In genomic region chr20:51529758-51530157, GRCh38 we compare ENCODE assay signal across 10 cellular contexts. TPM values are rescaled to one million over a fixed set of nuclear protein-coding genes. Genes with fewer than 3 reads are reported as not detected.
DNase-seq lines count a peak whose midpoint lies in the region; ATAC-seq and TF ChIP-seq lines count a peak whose summit lies in the region.
"Had no signal": no experiment of that assay in that cellular context is flagged by ENCODE, and none has a peak within 500 bp of the region (broad histone marks: within the 10 kb centered on the region; RNA-seq: fewer than 3 reads in every experiment).

No MANE protein-coding gene starts in this region.

- H3K23ac ChIP-seq in H9 (ENCODE audit: insufficient read length, low read depth, low read length), result no peak overlapping the region

- no peaks in the 10 kb centered on the region for H3K9me3 ChIP-seq in H9 (ENCODE audit: control insufficient read depth, low read depth, low read length)
- H3K9me3 ChIP-seq: prostate gland had no signal

- H3K14ac ChIP-seq in H9 (ENCODE audit: insufficient read depth, low read length), result no peak overlapping the region

- no peak overlapping the region for H4K8ac ChIP-seq in H9 (replicated peaks; ENCODE audit: insufficient read length, low read depth, low read length)

- no peaks in the 10 kb centered on the region for H3K23me2 ChIP-seq in H9 (ENCODE audit: insufficient read length, low read depth, low read length, poor library complexity, severe bottlenecking)

- no peaks in the 10 kb centered on the region for H3K79me2 ChIP-seq in H9 (ENCODE audit: insufficient read depth, low read length)

- WGBS in H9 (ENCODE audit: extremely low coverage, insufficient read length, low lambda C conversion rate), result no CpG with 5 or more reads among the region's 5 CpGs

- DNase-seq in EH (ENCODE audit: low read depth), result peak; percentile 29
- peak; percentile 19 to 65 (median 42) for DNase-seq in activated CD4-positive, CD25-positive, alpha-beta regulatory T cell (lab: John Stamatoyannopoulos, UW)
- DNase-seq in activated naive CD4-positive, alpha-beta T cell treated with anti-CD3 and anti-CD28 coated beads, Interleukin-2, amount 50 U/mL, for 72 hours (ENCODE audit: low spot score in 2 of 2), result peak in 1 of 2 donors; percentile 64
- peak; percentile 85 to 86 for DNase-seq in stimulated activated CD4-positive, alpha-beta T cell treated with anti-CD3 and anti-CD28 coated beads, Interleukin-2, amount 100 ng/mL, for 24 hours
- DNase-seq in cerebellum (ENCODE audit: low spot score), result no peak
- no peak for DNase-seq in H9
- no peak for DNase-seq in effector CD8-positive, alpha-beta T cell (lab: John Stamatoyannopoulos, UW)

- no peak overlapping the region for H3K9ac ChIP-seq in H9 (ENCODE audit: extremely low read depth, insufficient read length, low read length)

- no peak overlapping the region for H4K91ac ChIP-seq in H9 (ENCODE audit: insufficient read length, low read depth, low read length)

- no peak overlapping the region for H3K56ac ChIP-seq in H9 (ENCODE audit: insufficient read length, low read depth, low read length)

- no peak overlapping the region for H3K18ac ChIP-seq in H9 (ENCODE audit: insufficient read length, low read depth, low read length)

- no peak overlapping the region for H2AK5ac ChIP-seq in H9 (ENCODE audit: insufficient read length, low read length)

- H2BK15ac ChIP-seq in H9 (ENCODE audit: low read depth, low read length), result no peak overlapping the region

- no peak overlapping the region for H2BK12ac ChIP-seq in H9 (ENCODE audit: insufficient read length, low read depth, low read length)

- peaks cover 0 to 25% of the 10 kb centered on the region in 2 donors for H3K36me3 Mint-ChIP-seq in activated naive CD4-positive, alpha-beta T cell treated with anti-CD3 and anti-CD28 coated beads, Interleukin-2, amount 50 U/mL, for 72 hours
- H3K36me3 Mint-ChIP-seq in H9 (ENCODE audit: insufficient read depth in 1 of 3, low read depth in 3 of 3), result no peaks in the 10 kb centered on the region
- H3K36me3 Mint-ChIP-seq: brain had no signal

- peak; percentile 6 to 33 for ATAC-seq in activated naive CD4-positive, alpha-beta T cell treated with anti-CD3 and anti-CD28 coated beads, Interleukin-2, amount 50 U/mL, for 72 hours
- no peak for ATAC-seq in GM21390 (IDR thresholded peaks at IDR 0.05; ENCODE audit: unreplicated experiment)

- H2BK120ac ChIP-seq in H9 (ENCODE audit: low read depth, low read length, poor library complexity, severe bottlenecking), result no peak overlapping the region

- no peaks in the 10 kb centered on the region for H3K27me3 Mint-ChIP-seq in H9 (ENCODE audit: low read depth)

- no peaks in the 10 kb centered on the region for H3K9me3 Mint-ChIP-seq in activated naive CD4-positive, alpha-beta T cell treated with anti-CD3 and anti-CD28 coated beads, Interleukin-2, amount 50 U/mL, for 72 hours
- no peaks in the 10 kb centered on the region for H3K9me3 Mint-ChIP-seq in H9

- H3K4me1 ChIP-seq in H9 (ENCODE audit: insufficient read depth, low read length), result no peaks in the 10 kb centered on the region

- H3K27ac ChIP-seq in H9 (ENCODE audit: insufficient read length, low read depth, low read length), result no peak overlapping the region
- H3K27ac ChIP-seq: prostate gland had no signal

- no peaks in the 10 kb centered on the region for H4K20me1 ChIP-seq in H9 (ENCODE audit: control insufficient read depth, insufficient read depth, insufficient read length)

- H3K27me3 ChIP-seq in H9 (ENCODE audit: insufficient read depth, low read length), result no peaks in the 10 kb centered on the region

- no peak overlapping the region for H4K5ac ChIP-seq in H9 (ENCODE audit: insufficient read length, low read depth, low read length)

- H3K79me1 ChIP-seq in H9 (ENCODE audit: insufficient read depth, low read depth, low read length, poor library complexity, severe bottlenecking), result no peaks in the 10 kb centered on the region

- H3K4me2 ChIP-seq in H9 (ENCODE audit: insufficient read depth, insufficient read length, low read length), result no peak overlapping the region

- no peak overlapping the region for H3T11ph ChIP-seq in H9 (ENCODE audit: low read length)

- no peak for TF ChIP-seq CTCF in H9 (conservative IDR thresholded peaks at IDR 0.05)

- H3K4me3 Mint-ChIP-seq in H9, result no peak overlapping the region

- no peak overlapping the region for H3K4ac ChIP-seq in H9 (ENCODE audit: low read depth, low read length)

- no peak overlapping the region for H2AFZ ChIP-seq in H9 (ENCODE audit: low read length)

- H2BK20ac ChIP-seq in H9 (ENCODE audit: low read depth, low read length, poor library complexity, severe bottlenecking), result no peak overlapping the region

- peaks cover 3 to 6% of the 10 kb centered on the region in 2 experiments for H3K4me1 Mint-ChIP-seq in H9

- H3K27ac Mint-ChIP-seq in activated naive CD4-positive, alpha-beta T cell treated with anti-CD3 and anti-CD28 coated beads, Interleukin-2, amount 50 U/mL, for 72 hours, result peak overlapping the region; percentile 94 to 99
- 0 out of 7 replicates have a peak overlapping the region, but pooled peaks of 1 of the 3 experiments have one; percentile 18 for H3K27ac Mint-ChIP-seq in H9

- no peak overlapping the region for H2BK5ac ChIP-seq in H9 (ENCODE audit: insufficient read length, low read length)

RNA-seq across cellular contexts. Expression of gene NFATC2, which starts 12.8 kb away (rescaled TPM):
- total RNA-seq in activated naive CD4-positive, alpha-beta T cell treated with anti-CD3 and anti-CD28 coated beads, Interleukin-2, amount 50 U/mL, for 72 hours, result 10 to 100 TPM; 29.9 to 39.4 TPM
- total RNA-seq in cerebellum, result 1.3 TPM
- 0.57 and 0.61 TPM in 2 replicates for total RNA-seq in H9 (2021)

Comparison
In these comparisons a context has a peak if more than half of its experiments do, and no peak if none do; other contexts are left out.
1. DNase-seq: peak in EH (single experiment), activated CD4-positive, CD25-positive, alpha-beta regulatory T cell (4 of 4) and stimulated activated CD4-positive, alpha-beta T cell treated with anti-CD3 and anti-CD28 coated beads, Interleukin-2, amount 100 ng/mL, for 24 hours (2 of 2); none in cerebellum (single experiment), H9 (single experiment) and effector CD8-positive, alpha-beta T cell (single experiment).
2. RNA of gene NFATC2, which starts 12.8 kb away (total RNA-seq): 29.9 to 39.4 TPM in activated naive CD4-positive, alpha-beta T cell treated with anti-CD3 and anti-CD28 coated beads, Interleukin-2, amount 50 U/mL, for 72 hours; 1.3 TPM in cerebellum (single experiment) and 0.57 to 0.61 TPM in H9; every median in the first group is over 10 times any median in the second.